In genomic region chr12:25387136-25388050, GRCh38 we compare ENCODE assay signal across 8 cellular contexts.
A peak's percentile ranks its signal among the peaks of the same experiment; 100 is the strongest.
DNase-seq lines count a peak whose midpoint lies in the region; ATAC-seq and TF ChIP-seq lines count a peak whose summit lies in the region.

No MANE protein-coding gene starts in this region.

- H3K27ac ChIP-seq in VCaP (peak overlapping the region; percentile 85; the same call in 1 of the 2 replicates), smooth muscle cell (ENCODE audit: low read depth) (peak overlapping the region; percentile 94)

- H3K27me3 ChIP-seq in smooth muscle cell (ENCODE audit: low read depth): no peaks in the 10 kb centered on the region

- ATAC-seq in HG02610 (IDR thresholded peaks at IDR 0.05; ENCODE audit: unreplicated experiment) (peak; percentile 23), HG02840 (IDR thresholded peaks at IDR 0.05; ENCODE audit: low FRiP score, unreplicated experiment) (no peak)

- H3F3A ChIP-seq in smooth muscle cell (ENCODE audit: low read depth): no peaks in the 10 kb centered on the region

- peak overlapping the region; percentile 86 for H3K9ac ChIP-seq in smooth muscle cell (ENCODE audit: low read depth)

- TF ChIP-seq CTCF in VCaP (conservative IDR thresholded peaks at IDR 0.05): peak; percentile 91
- TF ChIP-seq CTCF in cardiac fibroblast (IDR thresholded peaks at IDR 0.05; ENCODE audit: low read depth, low read length): peak; percentile 83
- TF ChIP-seq CTCF in smooth muscle cell (IDR thresholded peaks at IDR 0.05; ENCODE audit: borderline replicate concordance, insufficient read depth, poor library complexity, severe bottlenecking): peak; percentile 90

- 21% methylated on average over 16 of the region's 16 CpGs for WGBS in smooth muscle cell (ENCODE audit: low lambda C conversion rate)

- DNase-seq in DMS 273 treated with DMSO at 0.1 percent for 48 hours (lab: John Stamatoyannopoulos, UW) (peak; percentile 34), NCI-H2171 treated with DMSO at 0.1 percent for 48 hours (lab: John Stamatoyannopoulos, UW) (peak; percentile 79), cardiac fibroblast (ENCODE audit: low read depth in 2 of 2) (peak; percentile 94 to 96), inferior parietal cortex (ENCODE audit: extremely low spot score) (peak; percentile 98), smooth muscle cell (lab: John Stamatoyannopoulos, UW; ENCODE audit: unreplicated experiment) (peak; percentile 15)

- H4K20me1 ChIP-seq in smooth muscle cell (ENCODE audit: low read depth): no peaks in the 10 kb centered on the region

- H3K9me3 ChIP-seq in smooth muscle cell (replicated peaks; ENCODE audit: low read depth): no peaks in the 10 kb centered on the region

- H3K4me2 ChIP-seq in smooth muscle cell: peak overlapping the region; percentile 93

- H3K79me2 ChIP-seq in smooth muscle cell (ENCODE audit: low read depth): no peaks in the 10 kb centered on the region

- H3K4me3 ChIP-seq in cardiac fibroblast (replicated peaks in 1 of 2; ENCODE audit: low read depth in 2 of 2, low read length in 2 of 2) (peak overlapping the region; percentile 57 to 69), smooth muscle cell (peak overlapping the region; percentile 70)

- no peaks in the 10 kb centered on the region for H3K4me1 ChIP-seq in smooth muscle cell (ENCODE audit: low read depth)

- H2AFZ ChIP-seq in smooth muscle cell (ENCODE audit: low read depth): peak overlapping the region; percentile 57

- H3K36me3 ChIP-seq in smooth muscle cell (ENCODE audit: low read depth): no peaks in the 10 kb centered on the region

Comparison
In these comparisons a context has a peak if more than half of its experiments do, and no peak if none do; other contexts are left out.
1. DNase-seq: peak in every context shown above with its lines; median percentile 98 in inferior parietal cortex; 95 in cardiac fibroblast; 79 in NCI-H2171 treated with DMSO at 0.1 percent for 48 hours; 34 in DMS 273 treated with DMSO at 0.1 percent for 48 hours; 15 in smooth muscle cell.